8 cellular contexts compared by ENCODE assay signal in genomic region chr16:74774223-74775139, GRCh38. TPM values are rescaled to one million over a fixed set of nuclear protein-coding genes. Genes with fewer than 3 reads are reported as not detected.
DNase-seq lines count a peak whose midpoint lies in the region; ATAC-seq and TF ChIP-seq lines count a peak whose summit lies in the region.

A gene with protein sequence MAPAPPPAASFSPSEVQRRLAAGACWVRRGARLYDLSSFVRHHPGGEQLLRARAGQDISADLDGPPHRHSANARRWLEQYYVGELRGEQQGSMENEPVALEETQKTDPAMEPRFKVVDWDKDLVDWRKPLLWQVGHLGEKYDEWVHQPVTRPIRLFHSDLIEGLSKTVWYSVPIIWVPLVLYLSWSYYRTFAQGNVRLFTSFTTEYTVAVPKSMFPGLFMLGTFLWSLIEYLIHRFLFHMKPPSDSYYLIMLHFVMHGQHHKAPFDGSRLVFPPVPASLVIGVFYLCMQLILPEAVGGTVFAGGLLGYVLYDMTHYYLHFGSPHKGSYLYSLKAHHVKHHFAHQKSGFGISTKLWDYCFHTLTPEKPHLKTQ (minus strand): TSS chr16:74774820. CDS start chr16:74774755, 65 bp downstream.

- no peak within 1 kb of the TSS for H4K8ac ChIP-seq in trophoblast cell (ENCODE audit: low read depth, low read length)

- no peaks in the 10 kb centered on the region for H3K9me3 Mint-ChIP-seq in activated naive CD4-positive, alpha-beta T cell treated with anti-CD3 and anti-CD28 coated beads for 36 hours

- no peak within 1 kb of the TSS for H3K23ac ChIP-seq in trophoblast cell (ENCODE audit: low read length)

- no peak within 1 kb of the TSS for H2BK120ac ChIP-seq in trophoblast cell (ENCODE audit: insufficient read depth, low read length, poor library complexity)

- intact Hi-C loops in activated naive CD4-positive, alpha-beta T cell treated with anti-CD3 and anti-CD28 coated beads for 36 hours (cut with micrococcal nuclease), result loop anchor here (5.0 kb wide), 1 partner anchor 93 kb away; no protein-coding TSS in a partner anchor
- intact Hi-C loops in cardiac septum (cut with DNase I), result no loop called here

- no peak within 1 kb of the TSS for H3K27ac ChIP-seq in trophoblast cell (ENCODE audit: low read depth, low read length)
- H3K27ac ChIP-seq in upper lobe of left lung, result peak within 1 kb of the TSS in 3 of 4 donors; percentile 8 to 69 (median 53)

- CTCF ChIA-PET in activated naive CD4-positive, alpha-beta T cell treated with anti-CD3 and anti-CD28 coated beads for 36 hours (lab: Charles Lee), result interaction anchor here (0.9 to 2.5 kb wide), 5 partner anchors 9 to 88 kb away, joined by 3 to 11 read pairs (median 4); no protein-coding TSS in a partner anchor

- H3K79me2 ChIP-seq in Loucy (ENCODE audit: insufficient read depth, low read length), result no peaks in the 10 kb centered on the region
- H3K79me2 ChIP-seq in trophoblast cell (ENCODE audit: control insufficient read depth, insufficient read depth, low read length, poor library complexity), result no peaks in the 10 kb centered on the region

- no peak within 1 kb of the TSS for H4K91ac ChIP-seq in trophoblast cell (ENCODE audit: low read depth, low read length)

- TF ChIP-seq EP300 in upper lobe of left lung (IDR thresholded peaks at IDR 0.05), result no peak

- H3K4me3 ChIP-seq in Loucy (ENCODE audit: low read length, poor library complexity, severe bottlenecking), result peak within 1 kb of the TSS; percentile 34
- peak within 1 kb of the TSS; percentile 51 for H3K4me3 ChIP-seq in trophoblast cell (ENCODE audit: low read depth, low read length)
- peak within 1 kb of the TSS; percentile 33 to 63 (median 51) for H3K4me3 ChIP-seq in upper lobe of left lung

- no peak within 1 kb of the TSS for H3K27ac Mint-ChIP-seq in activated naive CD4-positive, alpha-beta T cell treated with anti-CD3 and anti-CD28 coated beads for 36 hours

- no peaks in the 10 kb centered on the region for H3K9me3 ChIP-seq in Loucy (ENCODE audit: insufficient read depth, low read depth, low read length)
- H3K9me3 ChIP-seq in trophoblast cell (ENCODE audit: insufficient read depth, low read depth, low read length), result no peaks in the 10 kb centered on the region
- no peaks in the 10 kb centered on the region for H3K9me3 ChIP-seq in upper lobe of left lung

- no peaks in the 10 kb centered on the region for H4K20me1 ChIP-seq in Loucy (ENCODE audit: insufficient read depth, low read length, poor library complexity, severe bottlenecking)

- H3F3A ChIP-seq in Loucy (ENCODE audit: low read depth), result no peaks in the 10 kb centered on the region

- no CpG with 5 or more reads among the region's 94 CpGs for WGBS in trophoblast cell (ENCODE audit: extremely low coverage, insufficient coverage, insufficient read length)
- WGBS in upper lobe of left lung, 2 donors, result 1% methylated on average over 36 to 65 of the region's 94 CpGs

- H3K36me3 Mint-ChIP-seq in activated naive CD4-positive, alpha-beta T cell treated with anti-CD3 and anti-CD28 coated beads for 36 hours (ENCODE audit: low read depth), result no peaks in the 10 kb centered on the region

- no peak within 1 kb of the TSS for H3K14ac ChIP-seq in trophoblast cell (ENCODE audit: low read length)

- H3K4ac ChIP-seq in trophoblast cell (ENCODE audit: low read depth, low read length), result no peak within 1 kb of the TSS

- H3K9ac ChIP-seq in Loucy (ENCODE audit: low read depth, low read length, poor library complexity, severe bottlenecking), result no peak within 1 kb of the TSS
- H3K9ac ChIP-seq in trophoblast cell (ENCODE audit: low read length), result no peak within 1 kb of the TSS

- H3K4me2 ChIP-seq in Loucy (ENCODE audit: low read depth, low read length, poor library complexity, severe bottlenecking) (peak within 1 kb of the TSS; percentile 64), trophoblast cell (ENCODE audit: low read length) (peak within 1 kb of the TSS; percentile 86)

- H3K4me3 Mint-ChIP-seq in activated naive CD4-positive, alpha-beta T cell treated with anti-CD3 and anti-CD28 coated beads for 36 hours, result peak within 1 kb of the TSS; percentile 62

- H3K27me3 Mint-ChIP-seq in activated naive CD4-positive, alpha-beta T cell treated with anti-CD3 and anti-CD28 coated beads for 36 hours (ENCODE audit: low read depth), result peaks cover 33% of the 10 kb centered on the region

- no peak within 1 kb of the TSS for H2BK12ac ChIP-seq in trophoblast cell (ENCODE audit: low read length)

- H3K4me1 ChIP-seq in Loucy (ENCODE audit: insufficient read depth, low read length, poor library complexity, severe bottlenecking) (no peaks in the 10 kb centered on the region), trophoblast cell (ENCODE audit: control insufficient read depth in 1 of 2, insufficient read depth in 2 of 2, low read length in 2 of 2) (peaks cover 3 to 9% of the 10 kb centered on the region in 2 experiments), upper lobe of left lung (peaks cover 11 to 19% (median 17%) of the 10 kb centered on the region in 4 donors)

- DNase-seq in ELR (ENCODE audit: low read depth) (peak; percentile 69), H4 (ENCODE audit: low spot score) (peak; percentile 49), SHP77 treated with DMSO at 0.1 percent for 48 hours (lab: John Stamatoyannopoulos, UW) (peak; percentile 67), cardiac septum (ENCODE audit: low spot score) (peak; percentile 85), trophoblast cell (peak; percentile 88 to 91), upper lobe of left lung (peak; percentile 87 to 96)
- DNase-seq in activated naive CD4-positive, alpha-beta T cell treated with anti-CD3 and anti-CD28 coated beads for 36 hours, result peak; percentile 79

- H3K4me1 Mint-ChIP-seq in activated naive CD4-positive, alpha-beta T cell treated with anti-CD3 and anti-CD28 coated beads for 36 hours (ENCODE audit: low read depth), result peaks cover 12% of the 10 kb centered on the region

- H3K18ac ChIP-seq in trophoblast cell (ENCODE audit: low read length), result no peak within 1 kb of the TSS

- H2AFZ ChIP-seq in Loucy (ENCODE audit: low read length) (no peak within 1 kb of the TSS), trophoblast cell (ENCODE audit: insufficient read depth, low read length, poor library complexity) (no peak within 1 kb of the TSS)

- H2AK5ac ChIP-seq in trophoblast cell (ENCODE audit: low read length), result no peak within 1 kb of the TSS

- H3K36me3 ChIP-seq in Loucy (ENCODE audit: insufficient read depth, low read length), result no peaks in the 10 kb centered on the region
- H3K36me3 ChIP-seq in trophoblast cell (ENCODE audit: control insufficient read depth in 1 of 2, insufficient read depth in 2 of 2, low read length in 2 of 2), result no peaks in the 10 kb centered on the region
- no peaks in the 10 kb centered on the region for H3K36me3 ChIP-seq in upper lobe of left lung

- no peak within 1 kb of the TSS for H2BK5ac ChIP-seq in trophoblast cell (ENCODE audit: low read depth, low read length, poor library complexity)

- H3K27me3 ChIP-seq in Loucy (ENCODE audit: insufficient read depth, low read length, poor library complexity, severe bottlenecking) (peaks cover 17% of the 10 kb centered on the region), trophoblast cell (ENCODE audit: insufficient read depth, low read length) (peaks cover 5% of the 10 kb centered on the region), upper lobe of left lung (peaks cover 0 to 12% (median 0%) of the 10 kb centered on the region in 4 donors)

- no peaks in the 10 kb centered on the region for H3K79me1 ChIP-seq in trophoblast cell (ENCODE audit: low read length)

- no peak within 1 kb of the TSS for H4K12ac ChIP-seq in trophoblast cell (ENCODE audit: low read depth, low read length)

- TF ChIP-seq CTCF in Loucy (conservative IDR thresholded peaks at IDR 0.05; ENCODE audit: low read length) (0 out of 2 replicates have a peak, but pooled peaks have one; percentile 8), upper lobe of left lung (IDR thresholded peaks at IDR 0.05) (peak in 5 of 6 experiments; percentile 46 to 75 (median 55))

- peak; percentile 91 to 92 for ATAC-seq in upper lobe of left lung (ENCODE audit: low FRiP score in 2 of 2)

- no peaks in the 10 kb centered on the region for H3K9me2 ChIP-seq in Loucy (replicated peaks; ENCODE audit: low read depth, low read length)

- TF ChIP-seq POLR2A in upper lobe of left lung (IDR thresholded peaks at IDR 0.05), result peak in 3 of 4 donors; percentile 16 to 81 (median 40)

RNA-seq across cellular contexts. Expression of the gene that starts here (rescaled TPM):
- not detected in 2 replicates for total RNA-seq in H4 (2014; rRNA removed; shearing (Covaris generic))
- total RNA-seq in activated naive CD4-positive, alpha-beta T cell treated with anti-CD3 and anti-CD28 coated beads for 36 hours, result under 1 TPM in 1 of 2 experiments, not detected in 1; 0.15 TPM
- not detected for total RNA-seq in cardiac septum
- polyA plus RNA-seq in trophoblast cell (2013), result 4.4 and 4.7 TPM in 2 replicates
- 1 to 10 TPM; 1.4 to 6.8 (median 2.3) TPM for total RNA-seq in upper lobe of left lung

Comparison
In these comparisons a context has a peak if more than half of its experiments do, and no peak if none do; other contexts are left out.
1. Peak in DNase-seq in H4; RNA of the gene not detected or under 1 TPM.
2. Peak in DNase-seq in activated naive CD4-positive, alpha-beta T cell treated with anti-CD3 and anti-CD28 coated beads for 36 hours; RNA of the gene not detected or under 1 TPM.
3. Peak in DNase-seq in cardiac septum; RNA of the gene not detected or under 1 TPM.